29 cellular contexts compared by ENCODE assay signal in genomic region chr1:47856994-47857393, GRCh38.
"Had no signal": no experiment of that assay in that cellular context is flagged by ENCODE, and none has a peak within 500 bp of the region (broad histone marks: within the 10 kb centered on the region; RNA-seq: fewer than 3 reads in every experiment).

No MANE protein-coding gene starts in this region.

- H3K4me3 Mint-ChIP-seq: dendritic cell treated with granulocyte-macrophage colony-stimulating factor and Interleukin-4, amounts not matched to agents 40 ng/mL and 50 ng/mL, for 4 days; mesothelial cell of epicardium; naive B cell; natural killer cell treated with Interleukin-12 subunit alpha and Interleukin-12 subunit beta and Interleukin-15 and Interleukin-18, amount 100 ng/mL, for 72 hours; neural progenitor cell; stimulated activated effector memory CD8-positive, alpha-beta T cell treated with anti-CD3 and anti-CD28 coated beads, Interleukin-12 subunit alpha, Interleukin-12 subunit beta, amount 100 ng/mL, for 72 hours had no signal

- H3K9me3 ChIP-seq: esophagus squamous epithelium, lower lobe of right lung, mucosa of descending colon, psoas muscle, sigmoid colon, thyroid gland had no signal

- H3K9me3 Mint-ChIP-seq: dendritic cell treated with granulocyte-macrophage colony-stimulating factor and Interleukin-4, amounts not matched to agents 40 ng/mL and 50 ng/mL, for 4 days; mesothelial cell of epicardium; naive B cell; natural killer cell treated with Interleukin-12 subunit alpha and Interleukin-12 subunit beta and Interleukin-15 and Interleukin-18, amount 100 ng/mL, for 72 hours; neural progenitor cell; stimulated activated effector memory CD8-positive, alpha-beta T cell treated with anti-CD3 and anti-CD28 coated beads, Interleukin-12 subunit alpha, Interleukin-12 subunit beta, amount 100 ng/mL, for 72 hours had no signal

- H3K4me3 ChIP-seq: esophagus squamous epithelium, heart right ventricle, lower lobe of right lung, mucosa of descending colon, neural progenitor cell, psoas muscle, sigmoid colon, stomach, thyroid gland had no signal

- H3K36me3 Mint-ChIP-seq: mesothelial cell of epicardium; naive B cell; natural killer cell treated with Interleukin-12 subunit alpha and Interleukin-12 subunit beta and Interleukin-15 and Interleukin-18, amount 100 ng/mL, for 72 hours; neural progenitor cell; stimulated activated effector memory CD8-positive, alpha-beta T cell treated with anti-CD3 and anti-CD28 coated beads, Interleukin-12 subunit alpha, Interleukin-12 subunit beta, amount 100 ng/mL, for 72 hours had no signal

- ATAC-seq: heart right ventricle; left colon; left ventricle myocardium superior; lower lobe of right lung; natural killer cell treated with Interleukin-12 subunit alpha and Interleukin-12 subunit beta and Interleukin-15 and Interleukin-18, amount 100 ng/mL, for 72 hours; psoas muscle; right cardiac atrium; stimulated activated effector memory CD8-positive, alpha-beta T cell treated with anti-CD3 and anti-CD28 coated beads, Interleukin-12 subunit alpha, Interleukin-12 subunit beta, amount 100 ng/mL, for 72 hours had no signal

- H3K36me3 ChIP-seq: esophagus squamous epithelium, heart right ventricle, lower lobe of right lung, neural progenitor cell, sigmoid colon, stomach, thyroid gland had no signal

- H3K9ac ChIP-seq: neural progenitor cell had no signal

- DNase-seq: effector memory CD4-positive, alpha-beta T cell; erythroblast; esophagus squamous epithelium; foreskin melanocyte; glutamatergic neuron; heart right ventricle; hippocampal formation; kidney glomerular epithelial cell; left colon; left ventricle myocardium superior; lower lobe of right lung; mucosa of descending colon; naive B cell; nucleus accumbens; posterior cingulate gyrus; psoas muscle; right cardiac atrium; sigmoid colon; stimulated activated CD4-positive, alpha-beta T cell treated with anti-CD3 and anti-CD28 coated beads, Interleukin-2, amount 100 ng/mL, for 24 hours; stimulated activated CD4-positive, alpha-beta T cell treated with anti-CD3 and anti-CD28 coated beads, Interleukin-4, amount 100 ng/mL, for 24 hours; stimulated activated naive CD4-positive, alpha-beta T cell treated with Interleukin-2 at 50 U/mL for 16 hours; stomach; thyroid gland; trophoblast cell had no signal

- H3K4me1 ChIP-seq: esophagus squamous epithelium, heart right ventricle, lower lobe of right lung, psoas muscle, sigmoid colon, stomach, thyroid gland had no signal

- H3K4me2 ChIP-seq: neural progenitor cell had no signal

- H3K4me1 Mint-ChIP-seq: naive B cell had no signal

- H2AFZ ChIP-seq: neural progenitor cell had no signal

- H3K27me3 ChIP-seq: esophagus squamous epithelium, heart right ventricle, neural progenitor cell, sigmoid colon, stomach, thyroid gland had no signal

- H3K27ac Mint-ChIP-seq: dendritic cell treated with granulocyte-macrophage colony-stimulating factor and Interleukin-4, amounts not matched to agents 40 ng/mL and 50 ng/mL, for 4 days; mesothelial cell of epicardium; naive B cell; natural killer cell treated with Interleukin-12 subunit alpha and Interleukin-12 subunit beta and Interleukin-15 and Interleukin-18, amount 100 ng/mL, for 72 hours; neural progenitor cell; stimulated activated effector memory CD8-positive, alpha-beta T cell treated with anti-CD3 and anti-CD28 coated beads, Interleukin-12 subunit alpha, Interleukin-12 subunit beta, amount 100 ng/mL, for 72 hours had no signal

- H3K27ac ChIP-seq: esophagus squamous epithelium, heart right ventricle, lower lobe of right lung, neural progenitor cell, psoas muscle, sigmoid colon, stomach, thyroid gland had no signal
